Comparison of ENCODE assay signal across 24 cellular contexts in the genomic region with DNA sequence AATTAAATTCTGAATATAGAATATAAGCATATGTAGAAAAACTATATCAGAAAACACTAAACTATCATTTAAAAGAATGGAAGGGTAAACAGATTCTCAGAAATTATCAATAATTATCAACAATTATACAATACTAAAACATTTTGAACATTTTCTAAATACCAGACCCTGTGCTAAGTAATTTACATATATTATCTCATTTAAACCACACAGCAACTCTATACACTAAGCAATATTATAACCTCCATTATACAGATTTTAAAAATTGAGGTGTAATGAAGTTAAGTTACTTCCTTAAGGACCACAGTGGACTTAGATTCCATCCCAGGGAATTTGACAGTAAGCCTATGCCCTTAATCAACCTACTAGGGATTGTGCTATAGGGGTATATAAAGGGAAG.
"Had no signal": no experiment of that assay in that cellular context is flagged by ENCODE, and none has a peak within 500 bp of the region (broad histone marks: within the 10 kb centered on the region; RNA-seq: fewer than 3 reads in every experiment).

No MANE protein-coding gene starts in this region.

- H3K27me3 Mint-ChIP-seq: dendritic cell treated with granulocyte-macrophage colony-stimulating factor and Interleukin-4, amounts not matched to agents 40 ng/mL and 50 ng/mL, for 4 days; effector memory CD8-positive, alpha-beta T cell; naive B cell; naive thymus-derived CD8-positive, alpha-beta T cell had no signal

- H3K4me3 ChIP-seq: colonic mucosa, esophagus squamous epithelium, gastrocnemius medialis, heart right ventricle, left lung, lower lobe of right lung had no signal

- H3K27ac ChIP-seq: colonic mucosa, epithelial cell of prostate, gastrocnemius medialis, left lung, lower lobe of right lung had no signal

- H3K9me3 Mint-ChIP-seq: dendritic cell treated with granulocyte-macrophage colony-stimulating factor and Interleukin-4, amounts not matched to agents 40 ng/mL and 50 ng/mL, for 4 days; effector memory CD8-positive, alpha-beta T cell; endodermal cell; naive B cell; naive thymus-derived CD8-positive, alpha-beta T cell had no signal

- DNase-seq: colonic mucosa; cortex of kidney; effector CD8-positive, alpha-beta T cell; endodermal cell; erythroblast; esophagus squamous epithelium; gastrocnemius medialis; glutamatergic neuron; head of caudate nucleus; heart right ventricle; hippocampal formation; kidney glomerular epithelial cell; left colon; left lung; left ventricle myocardium superior; lower lobe of right lung; mesendoderm; midbrain; naive B cell had no signal

- H3K36me3 ChIP-seq: colonic mucosa, gastrocnemius medialis, left lung had no signal

- H3K27ac Mint-ChIP-seq: dendritic cell treated with granulocyte-macrophage colony-stimulating factor and Interleukin-4, amounts not matched to agents 40 ng/mL and 50 ng/mL, for 4 days; endodermal cell had no signal

- H3K9me3 ChIP-seq: colonic mucosa, esophagus squamous epithelium, gastrocnemius medialis, heart right ventricle, left lung, lower lobe of right lung had no signal

- H3K4me3 Mint-ChIP-seq: dendritic cell treated with granulocyte-macrophage colony-stimulating factor and Interleukin-4, amounts not matched to agents 40 ng/mL and 50 ng/mL, for 4 days; endodermal cell; naive B cell had no signal

- H3K4me1 ChIP-seq: colonic mucosa, gastrocnemius medialis had no signal

- ATAC-seq: esophagus mucosa, gastrocnemius medialis, left colon, left ventricle myocardium superior, lower lobe of right lung had no signal
